ENCODE assay signal across 8 cellular contexts in genomic region chr10:60203993-60204618, GRCh38.
DNase-seq lines count a peak whose midpoint lies in the region; ATAC-seq, FAIRE-seq and TF ChIP-seq lines count a peak whose summit lies in the region.

No MANE protein-coding gene starts in this region.

- CTCF ChIA-PET in RWPE1 (lab: Yijun Ruan, JAX): interaction anchor here (0.5 to 1.3 kb wide), 13 partner anchors 14 to 564 kb away, joined by 3 to 9 read pairs (median 3); no protein-coding TSS in a partner anchor

- intact Hi-C loops in tibial artery (cut with DNase I; ENCODE audit: low total_unique reads): no loop called here

- peaks cover 0 to 15% (median 6%) of the 10 kb centered on the region in 4 donors for H3K4me1 ChIP-seq in tibial artery

- H3K36me3 ChIP-seq in tibial artery: no peaks in the 10 kb centered on the region

- TF ChIP-seq CTCF in RWPE1 (conservative IDR thresholded peaks at IDR 0.05; ENCODE audit: low read depth) (peak; percentile 33), tibial artery (IDR thresholded peaks at IDR 0.05) (peak; percentile 46 to 56)

- H3K27ac ChIP-seq in RWPE1 (no peak overlapping the region), tibial artery (no peak overlapping the region)

- H3K9me3 ChIP-seq in tibial artery: no peaks in the 10 kb centered on the region

- no peaks in the 10 kb centered on the region for H3K27me3 ChIP-seq in tibial artery

- no peak overlapping the region for H3K4me3 ChIP-seq in tibial artery

- ATAC-seq in HG02642 (IDR thresholded peaks at IDR 0.05; ENCODE audit: poor library complexity, unreplicated experiment): no peak
- ATAC-seq in HG02852 (IDR thresholded peaks at IDR 0.05; ENCODE audit: unreplicated experiment): no peak

- FAIRE-seq in GM19239 (lab: Jason Lieb, UNC) (peak; percentile 18), frontal cortex (lab: Jason Lieb, UNC) (peak; percentile 23)

- DNase-seq in AG08395 (ENCODE audit: low spot score): peak; percentile 28
- DNase-seq in GM19239 (ENCODE audit: insufficient read length, low spot score): no peak
- peak; percentile 9 for DNase-seq in RWPE1 (ENCODE audit: low spot score)
- DNase-seq in frontal cortex (ENCODE audit: low spot score in 2 of 2): peak in 1 of 2 donors; percentile 20
- DNase-seq in tibial artery: no peak
- DNase-seq in GDM1 (lab: John Stamatoyannopoulos, UW): no peak

- POLR2A ChIA-PET in RWPE1 (lab: Yijun Ruan, JAX; ENCODE audit: low non-redundant PET): no interaction called here

Comparison
In these comparisons a context has a peak if more than half of its experiments do, and no peak if none do; other contexts are left out.
1. DNase-seq: peak in AG08395 (single experiment) and RWPE1 (single experiment); none in GM19239 (single experiment), tibial artery (0 of 2) and GDM1 (single experiment).